Comparison of ENCODE assay signal across 26 cellular contexts in genomic region chr20:60483371-60483770, GRCh38.
"Had no signal": no experiment of that assay in that cellular context is flagged by ENCODE, and none has a peak within 500 bp of the region (broad histone marks: within the 10 kb centered on the region; RNA-seq: fewer than 3 reads in every experiment).

No MANE protein-coding gene starts in this region.

- DNase-seq: activated B cell treated with CpG ODN at 0.5 μM for 24 hours; activated CD4-positive, alpha-beta T cell treated with anti-CD3 and anti-CD28 coated beads for 48 hours; activated CD4-positive, alpha-beta T cell treated with anti-CD3 and anti-CD28 coated beads, Interleukin-2, amount 50 U/mL, for 1 hour; activated CD4-positive, alpha-beta T cell treated with anti-CD3 and anti-CD28 coated beads, Interleukin-2, amount 50 U/mL, for 48 hours; activated CD8-positive, alpha-beta memory T cell treated with anti-CD3 and anti-CD28 coated beads for 24 hours; activated CD8-positive, alpha-beta T cell treated with anti-CD3 and anti-CD28 coated beads for 36 hours; activated effector memory CD4-positive, alpha-beta T cell treated with Interleukin-2 at 50 U/mL for 16 hours; activated gamma-delta T cell treated with Interleukin-2 at 50 U/mL for 16 hours; activated naive CD4-positive, alpha-beta T cell treated with anti-CD3 and anti-CD28 coated beads, Interleukin-2, amount 50 U/mL, for 16 hours; activated naive CD4-positive, alpha-beta T cell treated with Interleukin-2 at 50 U/mL for 16 hours; activated T-cell treated with anti-CD3 and anti-CD28 coated beads, Interleukin-2, amount 50 U/mL, for 4 hours; amniotic stem cell; anterior cingulate cortex; brain microvascular endothelial cell; dorsolateral prefrontal cortex; effector CD4-positive, alpha-beta T cell; effector memory CD8-positive, alpha-beta T cell; erythroblast; esophagus squamous epithelium; foreskin keratinocyte; gastrocnemius medialis; glutamatergic neuron; heart left ventricle; T1000; WERI-Rb-1 had no signal

- H3K4me3 ChIP-seq: coronary artery, dorsolateral prefrontal cortex, esophagus squamous epithelium, gastrocnemius medialis, heart left ventricle had no signal

- H3K4me1 ChIP-seq: esophagus squamous epithelium, foreskin keratinocyte, gastrocnemius medialis had no signal

- H3K36me3 ChIP-seq: brain microvascular endothelial cell, esophagus squamous epithelium, gastrocnemius medialis, heart left ventricle, WERI-Rb-1 had no signal

- H3K27ac ChIP-seq: brain microvascular endothelial cell, coronary artery, dorsolateral prefrontal cortex, esophagus squamous epithelium, foreskin keratinocyte, gastrocnemius medialis, heart left ventricle, WERI-Rb-1 had no signal

- H3K9me3 ChIP-seq: esophagus squamous epithelium, gastrocnemius medialis, heart left ventricle had no signal

- H3K27me3 ChIP-seq: brain microvascular endothelial cell, esophagus squamous epithelium, gastrocnemius medialis had no signal
